ENCODE assay signal across 10 cellular contexts in the genomic region with DNA sequence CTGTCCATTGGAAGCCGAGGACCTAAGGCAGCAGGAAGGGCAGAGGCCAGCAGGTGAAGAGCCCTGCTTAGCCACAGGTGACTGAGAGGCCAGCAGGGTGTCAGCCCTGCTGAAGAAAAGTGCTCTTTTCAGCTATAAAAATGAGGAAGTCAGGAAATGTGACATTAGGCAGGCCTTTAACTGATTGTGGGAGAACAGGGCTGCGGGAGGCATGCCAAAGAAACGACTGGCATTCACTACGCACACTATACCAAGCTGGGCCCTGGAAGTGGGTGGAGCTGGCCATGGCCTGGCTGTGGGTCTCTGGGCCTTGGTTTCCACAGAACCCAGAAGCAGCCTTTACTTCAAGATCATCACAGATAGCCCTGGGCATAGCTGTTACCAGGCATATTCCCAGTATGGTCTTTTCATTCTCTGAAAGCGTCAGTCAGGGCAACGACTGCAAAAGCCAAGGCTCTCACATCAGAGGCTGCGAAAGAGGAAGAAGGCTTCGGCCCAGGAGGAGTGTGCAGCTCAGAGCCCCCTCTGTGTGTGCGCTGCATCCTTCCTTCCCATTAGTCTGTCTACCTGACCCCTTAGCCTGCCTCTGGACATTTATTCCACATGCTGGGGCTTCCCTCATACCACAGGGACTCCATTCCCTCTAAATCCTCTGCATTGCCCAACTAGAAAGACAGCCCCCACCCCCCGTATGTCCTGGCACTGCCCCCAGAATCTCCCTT. TPM values are rescaled to one million over a fixed set of nuclear protein-coding genes. Genes with fewer than 3 reads are reported as not detected.
A peak's percentile ranks its signal among the peaks of the same experiment; 100 is the strongest.
DNase-seq lines count a peak whose midpoint lies in the region; ATAC-seq and TF ChIP-seq lines count a peak whose summit lies in the region.
"Had no signal": no experiment of that assay in that cellular context is flagged by ENCODE, and none has a peak within 500 bp of the region (broad histone marks: within the 10 kb centered on the region; RNA-seq: fewer than 3 reads in every experiment).

No MANE protein-coding gene starts in this region.

- WGBS in upper lobe of left lung, 2 donors, result 51 to 56% methylated on average over 8 to 10 of the region's 10 CpGs

- TF ChIP-seq EP300 in upper lobe of left lung (IDR thresholded peaks at IDR 0.05), result no peak

- H2AFZ ChIP-seq in MM.1S (ENCODE audit: low read length), result no peak overlapping the region

- H3K79me2 ChIP-seq in MM.1S (ENCODE audit: low read length), result peaks cover 87% of the 10 kb centered on the region

- H3K36me3 Mint-ChIP-seq in activated T-cell treated with anti-CD3 and anti-CD28 coated beads, Interleukin-2, amount 50 U/mL, for 72 hours (ENCODE audit: insufficient read depth in 2 of 2), result peaks cover 6 to 28% of the 10 kb centered on the region in 2 donors
- peaks cover 82% of the 10 kb centered on the region for H3K36me3 Mint-ChIP-seq in activated T-helper 2 cell treated with anti-CD3 and anti-CD28 coated beads, Interferon-gamma antibody, Interleukin-2, Interleukin-4, amounts not matched to agents 10 μg/mL and 5 μg/mL and 100 μg/mL, durations not matched to agents 14 hours and 24 hours and 36 hours (ENCODE audit: low read depth)

- H3K9me3 ChIP-seq in upper lobe of left lung (no peaks in the 10 kb centered on the region), MM.1S (replicated peaks; ENCODE audit: insufficient read depth, low read length) (no peaks in the 10 kb centered on the region)
- H3K9me3 ChIP-seq: HAP-1 had no signal

- peak overlapping the region; percentile 47 for H3K27ac Mint-ChIP-seq in activated T-cell treated with anti-CD3 and anti-CD28 coated beads, Interleukin-2, amount 50 U/mL, for 72 hours
- peak overlapping the region; percentile 85 for H3K27ac Mint-ChIP-seq in activated T-helper 2 cell treated with anti-CD3 and anti-CD28 coated beads, Interferon-gamma antibody, Interleukin-2, Interleukin-4, amounts not matched to agents 10 μg/mL and 5 μg/mL and 100 μg/mL, durations not matched to agents 14 hours and 24 hours and 36 hours

- H3K4me1 Mint-ChIP-seq in activated T-cell treated with anti-CD3 and anti-CD28 coated beads, Interleukin-2, amount 50 U/mL, for 72 hours (ENCODE audit: low read depth), result peaks cover 91% of the 10 kb centered on the region
- peaks cover 83% of the 10 kb centered on the region for H3K4me1 Mint-ChIP-seq in activated T-helper 2 cell treated with anti-CD3 and anti-CD28 coated beads, Interferon-gamma antibody, Interleukin-2, Interleukin-4, amounts not matched to agents 10 μg/mL and 5 μg/mL and 100 μg/mL, durations not matched to agents 14 hours and 24 hours and 36 hours (ENCODE audit: low read depth)

- H3K4me3 Mint-ChIP-seq in activated T-cell treated with anti-CD3 and anti-CD28 coated beads, Interleukin-2, amount 50 U/mL, for 72 hours, result peak overlapping the region; percentile 55 to 58
- H3K4me3 Mint-ChIP-seq in activated T-helper 2 cell treated with anti-CD3 and anti-CD28 coated beads, Interferon-gamma antibody, Interleukin-2, Interleukin-4, amounts not matched to agents 10 μg/mL and 5 μg/mL and 100 μg/mL, durations not matched to agents 14 hours and 24 hours and 36 hours (ENCODE audit: low read depth), result peak overlapping the region; percentile 56

- H3K4me3 ChIP-seq in upper lobe of left lung (no peak overlapping the region), MM.1S (ENCODE audit: low read length) (no peak overlapping the region)
- H3K4me3 ChIP-seq: HAP-1 had no signal

- ATAC-seq in activated T-cell treated with anti-CD3 and anti-CD28 coated beads, Interleukin-2, amount 50 U/mL, for 72 hours (replicated peaks in 1 of 2), result no peak
- ATAC-seq in left colon, result peak; percentile 31
- peak; percentile 4 to 25 for ATAC-seq in upper lobe of left lung (ENCODE audit: low FRiP score in 2 of 2)
- ATAC-seq in GM18868 (IDR thresholded peaks at IDR 0.05; ENCODE audit: unreplicated experiment), result no peak
- ATAC-seq: esophagus mucosa had no signal

- TF ChIP-seq CTCF in upper lobe of left lung (IDR thresholded peaks at IDR 0.05), result no peak
- no peak for TF ChIP-seq CTCF in MM.1S (IDR thresholded peaks at IDR 0.05; ENCODE audit: low read length)

- TF ChIP-seq POLR2A in upper lobe of left lung (IDR thresholded peaks at IDR 0.05), result no peak

- H3K9ac ChIP-seq in MM.1S (ENCODE audit: low read length), result no peak overlapping the region

- H3K27me3 Mint-ChIP-seq in activated T-cell treated with anti-CD3 and anti-CD28 coated beads, Interleukin-2, amount 50 U/mL, for 72 hours (ENCODE audit: low read depth), result no peaks in the 10 kb centered on the region
- no peaks in the 10 kb centered on the region for H3K27me3 Mint-ChIP-seq in activated T-helper 2 cell treated with anti-CD3 and anti-CD28 coated beads, Interferon-gamma antibody, Interleukin-2, Interleukin-4, amounts not matched to agents 10 μg/mL and 5 μg/mL and 100 μg/mL, durations not matched to agents 14 hours and 24 hours and 36 hours (ENCODE audit: low read depth)

- no peaks in the 10 kb centered on the region for H3K36me3 ChIP-seq in upper lobe of left lung
- H3K36me3 ChIP-seq in MM.1S (replicated peaks; ENCODE audit: insufficient read depth, low read length), result 0 out of 2 replicates have a peak, but pooled peaks cover 2% of the 10 kb centered on the region

- H3F3A ChIP-seq in MM.1S (ENCODE audit: insufficient read depth, low read length), result no peaks in the 10 kb centered on the region

- no peaks in the 10 kb centered on the region for H3K9me3 Mint-ChIP-seq in activated T-cell treated with anti-CD3 and anti-CD28 coated beads, Interleukin-2, amount 50 U/mL, for 72 hours
- H3K9me3 Mint-ChIP-seq in activated T-helper 2 cell treated with anti-CD3 and anti-CD28 coated beads, Interferon-gamma antibody, Interleukin-2, Interleukin-4, amounts not matched to agents 10 μg/mL and 5 μg/mL and 100 μg/mL, durations not matched to agents 14 hours and 24 hours and 36 hours, result no peaks in the 10 kb centered on the region

- no peak for DNase-seq in activated T-cell treated with anti-CD3 and anti-CD28 coated beads, Interleukin-2, amount 50 U/mL, for 72 hours
- no peak for DNase-seq in activated T-cell treated with anti-CD3 and anti-CD28 coated beads, Interleukin-2, amount 50 U/mL, for 48 hours
- DNase-seq in activated T-helper 2 cell treated with anti-CD3 and anti-CD28 coated beads, Interferon-gamma antibody, Interleukin-2, Interleukin-4, amounts not matched to agents 10 μg/mL and 5 μg/mL and 100 μg/mL, durations not matched to agents 14 hours and 24 hours and 36 hours (ENCODE audit: low spot score), result no peak
- DNase-seq in left colon, result peak; percentile 73 to 77
- peak in 1 of 2 donors; percentile 64 for DNase-seq in upper lobe of left lung
- DNase-seq in MM.1S, result no peak
- DNase-seq in COLO668 (lab: John Stamatoyannopoulos, UW; ENCODE audit: unreplicated experiment), result no peak

- intact Hi-C loops in activated T-helper 2 cell treated with anti-CD3 and anti-CD28 coated beads, Interferon-gamma antibody, Interleukin-2, Interleukin-4, amounts not matched to agents 10 μg/mL and 5 μg/mL and 100 μg/mL, durations not matched to agents 14 hours and 24 hours and 36 hours (cut with micrococcal nuclease), result no loop called here
- intact Hi-C loops in left colon (cut with DNase I, micrococcal nuclease), result no loop called here

- no peaks in the 10 kb centered on the region for H3K9me2 ChIP-seq in MM.1S (replicated peaks; ENCODE audit: insufficient read depth, low read length)

- peaks cover 56 to 69% (median 64%) of the 10 kb centered on the region in 4 donors for H3K4me1 ChIP-seq in upper lobe of left lung
- H3K4me1 ChIP-seq in MM.1S (ENCODE audit: low read length), result 0 out of 2 replicates have a peak, but pooled peaks cover 5% of the 10 kb centered on the region
- H3K4me1 ChIP-seq: HAP-1 had no signal

- peak overlapping the region in 3 of 4 donors; percentile 11 to 72 (median 66) for H3K27ac ChIP-seq in upper lobe of left lung
- no peak overlapping the region for H3K27ac ChIP-seq in MM.1S (ENCODE audit: low read length)

- no peaks in the 10 kb centered on the region for H4K20me1 ChIP-seq in MM.1S (ENCODE audit: insufficient read depth, low read length)

- H3K27me3 ChIP-seq in upper lobe of left lung, result no peaks in the 10 kb centered on the region
- no peaks in the 10 kb centered on the region for H3K27me3 ChIP-seq in MM.1S (replicated peaks; ENCODE audit: insufficient read depth, low read length)

- no peak overlapping the region for H3K4me2 ChIP-seq in MM.1S (ENCODE audit: low read depth, low read length)

RNA-seq across cellular contexts. Expression of gene SLC2A1, which starts 14.3 kb away (rescaled TPM):
- total RNA-seq in activated T-cell treated with anti-CD3 and anti-CD28 coated beads, Interleukin-2, amount 50 U/mL, for 72 hours, result 10 to 100 TPM; 41.7 to 51.9 TPM
- 143 and 155 TPM in 2 replicates for total RNA-seq in activated T-helper 2 cell treated with anti-CD3 and anti-CD28 coated beads, Interferon-gamma antibody, Interleukin-2, Interleukin-4, amounts not matched to agents 10 μg/mL and 5 μg/mL and 100 μg/mL, durations not matched to agents 14 hours and 24 hours and 36 hours
- total RNA-seq in left colon (10 to 100 TPM; 59.0 to 82.7 TPM), upper lobe of left lung (10 to 100 TPM in 3 of 6 donors, 1 to 10 TPM in 3; 6.3 to 24.3 (median 10.5) TPM)

Comparison
In these comparisons a context has a peak if more than half of its experiments do, and no peak if none do; other contexts are left out.
1. ATAC-seq: peak in left colon (single experiment) and upper lobe of left lung (2 of 2); none in activated T-cell treated with anti-CD3 and anti-CD28 coated beads, Interleukin-2, amount 50 U/mL, for 72 hours (0 of 2) and GM18868 (single experiment).
2. DNase-seq: peak in left colon (2 of 2); none in activated T-cell treated with anti-CD3 and anti-CD28 coated beads, Interleukin-2, amount 50 U/mL, for 72 hours (0 of 2), activated T-cell treated with anti-CD3 and anti-CD28 coated beads, Interleukin-2, amount 50 U/mL, for 48 hours (0 of 2), activated T-helper 2 cell treated with anti-CD3 and anti-CD28 coated beads, Interferon-gamma antibody, Interleukin-2, Interleukin-4, amounts not matched to agents 10 μg/mL and 5 μg/mL and 100 μg/mL, durations not matched to agents 14 hours and 24 hours and 36 hours (single experiment), MM.1S (single experiment) and COLO668 (single experiment).